ENCODE assay signal across 9 cellular contexts in the genomic region with DNA sequence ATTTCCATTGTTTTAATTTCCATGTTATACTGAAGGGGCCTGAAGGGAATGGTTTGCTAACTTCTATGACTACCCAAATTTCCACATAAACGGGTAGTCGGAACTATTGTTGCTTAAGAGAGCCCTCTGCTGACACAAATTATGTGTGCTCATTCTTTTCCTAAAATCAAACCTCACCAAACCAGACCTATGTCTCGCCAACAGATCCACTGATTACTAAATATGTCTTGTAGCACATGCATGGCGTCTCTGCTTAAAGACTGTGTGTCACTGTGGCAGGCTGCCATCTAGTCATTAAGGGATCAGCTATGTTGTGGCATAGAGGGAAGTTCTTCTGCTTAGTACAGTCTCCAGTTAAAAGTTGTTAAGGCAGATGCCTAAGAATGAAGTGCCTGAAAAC. TPM values are rescaled to one million over a fixed set of nuclear protein-coding genes. Genes with fewer than 3 reads are reported as not detected.
DNase-seq lines count a peak whose midpoint lies in the region; ATAC-seq and TF ChIP-seq lines count a peak whose summit lies in the region.
"Had no signal": no experiment of that assay in that cellular context is flagged by ENCODE, and none has a peak within 500 bp of the region (broad histone marks: within the 10 kb centered on the region; RNA-seq: fewer than 3 reads in every experiment).

No MANE protein-coding gene starts in this region.

- peak; percentile 47 for ATAC-seq in mucosa of descending colon
- no peak for ATAC-seq in HG02610 (IDR thresholded peaks at IDR 0.05; ENCODE audit: unreplicated experiment)

- DNase-seq in GM13977 (ENCODE audit: low spot score): no peak
- DNase-seq in NCI-H226: peak; percentile 1
- DNase-seq in dorsolateral prefrontal cortex: no peak
- peak in 1 of 3 donors; percentile 38 for DNase-seq in mucosa of descending colon
- DNase-seq in activated CD4-positive, alpha-beta T cell treated with anti-CD3 and anti-CD28 coated beads, Interleukin-2, amount 50 U/mL, for 1 hour: no peak
- no peak for DNase-seq in stimulated activated naive CD4-positive, alpha-beta T cell (lab: John Stamatoyannopoulos, UW)
- no peak for DNase-seq in cerebellar nuclear complex (lab: John Stamatoyannopoulos, UW)

- no peak overlapping the region for H3K27ac ChIP-seq in dorsolateral prefrontal cortex
- H3K27ac ChIP-seq: SK-N-MC had no signal

- in situ Hi-C loops in GM13977 (cut with MboI; ENCODE audit: low pct_unique_long_range_greater_than_20kb, low sequenced_read_pairs, unreplicated experiment): loop anchor here (10.0 kb wide), 1 partner anchor 123 kb away; no protein-coding TSS in a partner anchor

- TF ChIP-seq CTCF in GM13977 (IDR thresholded peaks at IDR 0.05; ENCODE audit: extremely low read depth, insufficient read depth, missing control alignments): peak; percentile 55
- peak in 53 of 56 donors; percentile 24 to 72 (median 50) for TF ChIP-seq CTCF in dorsolateral prefrontal cortex (IDR thresholded peaks at IDR 0.05 in 54 of 56, conservative IDR thresholded peaks at IDR 0.05 in 2 of 56; ENCODE audit: low read depth in 1 of 56, partially characterized antibody in 56 of 56)
- TF ChIP-seq CTCF in mucosa of descending colon (IDR thresholded peaks at IDR 0.05): no peak

- H3K27me3 ChIP-seq in dorsolateral prefrontal cortex: peaks cover 0 to 46% (median 6%) of the 10 kb centered on the region in 45 donors

- intact Hi-C loops in dorsolateral prefrontal cortex (cut with DNase I): loop anchor here (2.0 to 10.0 kb wide), 3 partner anchors 121 to 169 kb away; no protein-coding TSS in a partner anchor
- intact Hi-C loops in mucosa of descending colon (cut with DNase I, micrococcal nuclease): loop anchor here in 1 of 2 donors (5.0 kb wide), 1 partner anchor 121 kb away; no protein-coding TSS in a partner anchor

- H3K36me3 ChIP-seq in mucosa of descending colon (ENCODE audit: low read depth): no peaks in the 10 kb centered on the region

- no peak overlapping the region for H3K4me3 ChIP-seq in dorsolateral prefrontal cortex
- no peak overlapping the region for H3K4me3 ChIP-seq in mucosa of descending colon
- H3K4me3 ChIP-seq: SK-N-MC had no signal

- H3K4me1 ChIP-seq in mucosa of descending colon (ENCODE audit: low read depth): no peaks in the 10 kb centered on the region

- H3K9me3 ChIP-seq in mucosa of descending colon: no peaks in the 10 kb centered on the region

RNA-seq across cellular contexts. Expression of a gene that starts 25.1 kb away (rescaled TPM):
- total RNA-seq in dorsolateral prefrontal cortex: 10 to 100 TPM in 117 of 120 experiments, 1 to 10 TPM in 3; 9.3 to 41.2 (median 18.7) TPM
- total RNA-seq in mucosa of descending colon: 1 to 10 TPM; 6.0 to 9.7 (median 8.4) TPM

RNA-seq across cellular contexts. Expression of a gene that starts 32.6 kb away (rescaled TPM):
- total RNA-seq in dorsolateral prefrontal cortex: 1 to 10 TPM in 23 of 120 experiments, under 1 TPM in 58, not detected in 39; 0.13 to 2.4 (median 0.65) TPM
- total RNA-seq in mucosa of descending colon: 1 to 10 TPM; 2.4 to 5.4 (median 3.8) TPM
